22 cellular contexts compared by ENCODE assay signal in the genomic region with DNA sequence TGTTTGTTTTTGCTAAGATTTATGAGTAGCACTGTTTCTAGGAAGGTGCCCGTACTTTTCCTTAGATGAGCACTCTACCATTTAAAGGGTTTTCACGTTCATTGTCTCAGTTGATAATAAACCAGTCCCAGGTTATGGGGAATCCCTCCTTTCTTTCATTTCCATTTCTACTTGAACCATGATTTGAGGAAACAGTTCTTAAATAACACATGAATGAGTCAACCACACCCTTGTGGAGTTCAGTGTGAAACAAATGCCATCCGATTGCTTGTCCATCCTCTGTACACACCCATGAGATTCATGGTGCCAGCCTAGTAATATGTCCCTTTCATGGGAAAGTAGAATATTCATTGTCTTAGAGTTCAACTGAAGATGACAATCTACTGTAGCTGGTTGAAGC. TPM values are rescaled to one million over a fixed set of nuclear protein-coding genes. Genes with fewer than 3 reads are reported as not detected.
"Had no signal": no experiment of that assay in that cellular context is flagged by ENCODE, and none has a peak within 500 bp of the region (broad histone marks: within the 10 kb centered on the region; RNA-seq: fewer than 3 reads in every experiment).

No MANE protein-coding gene starts in this region.

- ATAC-seq: Panc1, PC-3, SK-N-SH treated with all-trans-retinoic acid at 6 μM for 48 hours had no signal

- H3K4me1 ChIP-seq: SJCRH30 had no signal

- H3K9me3 ChIP-seq: SJCRH30 had no signal

- DNase-seq: IMR-90, Karpas-422, KG1, MM.1S, NCI-H1092 treated with DMSO at 0.1 percent for 48 hours, NCI-H1436, NCI-H187, NCI-H2029, NCI-H2081 treated with DMSO at 0.1 percent for 48 hours, NCI-H2171, NCI-H226, NCI-H446, NCI-H510A, NCI-H524 treated with DMSO at 0.1 percent for 48 hours, NCI-H69, NCI-H774, PC-3, SHP77 treated with DMSO at 0.1 percent for 48 hours, SJCRH30 had no signal

- H3K27ac ChIP-seq: RWPE1, SJCRH30 had no signal

- H3K36me3 ChIP-seq: SJCRH30 had no signal

- H3K4me3 ChIP-seq: SJCRH30 had no signal

- H3K27me3 ChIP-seq: SJCRH30 had no signal

RNA-seq across cellular contexts. Expression of a gene that starts 23.1 kb away (rescaled TPM):
- total RNA-seq: IMR-90 had no signal
